Comparison of ENCODE assay signal across 23 cellular contexts in the genomic region with DNA sequence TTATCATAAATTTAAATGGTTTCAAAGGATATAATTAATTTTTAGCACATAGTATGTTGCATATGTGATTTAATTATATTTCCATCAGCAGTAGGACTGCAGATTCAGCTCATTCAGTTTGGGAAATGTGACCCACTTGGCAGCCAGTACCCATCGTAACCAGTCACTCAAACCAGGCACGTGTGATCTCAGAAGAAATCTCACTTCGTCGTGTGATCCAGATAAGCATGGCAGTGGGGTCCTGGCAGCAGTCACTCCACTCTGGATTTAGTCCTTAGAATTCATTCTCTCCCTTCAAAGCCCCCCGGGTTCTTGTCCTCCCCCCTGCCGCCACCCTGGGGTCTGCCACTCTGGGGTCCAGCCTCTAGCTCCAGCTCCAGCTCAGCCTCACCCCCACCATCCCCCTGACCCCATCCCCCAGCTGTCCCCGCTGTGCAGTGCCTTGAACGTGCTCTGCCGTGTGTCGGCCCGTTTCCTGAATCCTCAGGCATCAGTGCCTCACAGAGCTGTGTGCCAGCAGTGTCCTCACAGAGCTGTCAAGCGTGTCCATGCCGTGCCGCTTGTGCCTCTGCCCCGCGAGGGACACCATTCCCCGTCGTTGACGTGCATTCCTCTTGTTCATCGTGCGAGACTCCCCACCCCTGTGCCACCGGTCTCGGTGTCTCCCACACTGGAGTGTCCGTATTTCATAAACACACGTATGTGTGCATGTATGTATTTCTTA.
"Had no signal": no experiment of that assay in that cellular context is flagged by ENCODE, and none has a peak within 500 bp of the region (broad histone marks: within the 10 kb centered on the region; RNA-seq: fewer than 3 reads in every experiment).

No MANE protein-coding gene starts in this region.

- ATAC-seq: activated CD8-positive, alpha-beta memory T cell treated with anti-CD3 and anti-CD28 coated beads, Interleukin-2, amount 10 ng/mL, durations not matched to agents 7 days and 5 days; activated CD8-positive, alpha-beta T cell treated with anti-CD3 and anti-CD28 coated beads for 36 hours had no signal

- H3K4me3 ChIP-seq: right lobe of liver, skin epidermis had no signal

- H3K9me3 ChIP-seq: right lobe of liver had no signal

- H3K4me3 Mint-ChIP-seq: activated CD4-positive, alpha-beta T cell treated with anti-CD3 and anti-CD28 coated beads, Interleukin-2, amount 10 ng/mL, durations not matched to agents 7 days and 5 days; activated CD8-positive, alpha-beta memory T cell treated with anti-CD3 and anti-CD28 coated beads, Interleukin-2, amount 10 ng/mL, durations not matched to agents 7 days and 5 days; activated CD8-positive, alpha-beta T cell treated with anti-CD3 and anti-CD28 coated beads for 36 hours; activated naive CD4-positive, alpha-beta T cell treated with anti-CD3 and anti-CD28 coated beads, Interleukin-2, amount 10 ng/mL, durations not matched to agents 7 days and 5 days; nephron; type B pancreatic cell had no signal

- H3K27me3 ChIP-seq: right lobe of liver had no signal

- DNase-seq: activated CD4-positive, alpha-beta T cell treated with anti-CD3 and anti-CD28 coated beads, Interleukin-2, amount 10 ng/mL, durations not matched to agents 7 days and 5 days; activated CD4-positive, CD25-positive, alpha-beta regulatory T cell treated with anti-CD3 and anti-CD28 coated beads, Interleukin-2, amount 50 U/mL, for 72 hours; activated CD8-positive, alpha-beta memory T cell treated with anti-CD3 and anti-CD28 coated beads, Interleukin-2, amount 10 ng/mL, durations not matched to agents 7 days and 5 days; activated CD8-positive, alpha-beta T cell treated with anti-CD3 and anti-CD28 coated beads for 36 hours; activated effector memory CD4-positive, alpha-beta T cell treated with anti-CD3 and anti-CD28 coated beads, Interleukin-2, amount 50 U/mL, for 16 hours; activated naive CD4-positive, alpha-beta T cell treated with anti-CD3 and anti-CD28 coated beads, Interleukin-2, amount 10 ng/mL, durations not matched to agents 7 days and 5 days; activated T-cell treated with anti-CD3 and anti-CD28 coated beads for 4 hours; amygdala; cerebellar nuclear complex; cortex of kidney; erythroblast; foreskin fibroblast; hypothalamus; left cardiac atrium; mesenchymal stem cell; right lobe of liver; stimulated activated CD4-positive, alpha-beta T cell treated with anti-CD3 and anti-CD28 coated beads, Interleukin-1b, Interleukin-23, amount 100 ng/mL, for 48 hours; T-helper 1 cell; WERI-Rb-1 had no signal

- H3K27ac Mint-ChIP-seq: activated CD4-positive, alpha-beta T cell treated with anti-CD3 and anti-CD28 coated beads, Interleukin-2, amount 10 ng/mL, durations not matched to agents 7 days and 5 days; activated CD8-positive, alpha-beta memory T cell treated with anti-CD3 and anti-CD28 coated beads, Interleukin-2, amount 10 ng/mL, durations not matched to agents 7 days and 5 days; activated CD8-positive, alpha-beta T cell treated with anti-CD3 and anti-CD28 coated beads for 36 hours; activated naive CD4-positive, alpha-beta T cell treated with anti-CD3 and anti-CD28 coated beads, Interleukin-2, amount 10 ng/mL, durations not matched to agents 7 days and 5 days; nephron; type B pancreatic cell had no signal

- H3K9me3 Mint-ChIP-seq: activated CD4-positive, alpha-beta T cell treated with anti-CD3 and anti-CD28 coated beads, Interleukin-2, amount 10 ng/mL, durations not matched to agents 7 days and 5 days; activated CD8-positive, alpha-beta T cell treated with anti-CD3 and anti-CD28 coated beads for 36 hours; activated naive CD4-positive, alpha-beta T cell treated with anti-CD3 and anti-CD28 coated beads, Interleukin-2, amount 10 ng/mL, durations not matched to agents 7 days and 5 days; nephron; type B pancreatic cell had no signal

- H3K27ac ChIP-seq: parathyroid adenoma, right lobe of liver, skin epidermis, WERI-Rb-1 had no signal

- H3K4me1 ChIP-seq: parathyroid adenoma, right lobe of liver had no signal

- H3K27me3 Mint-ChIP-seq: activated CD4-positive, alpha-beta T cell treated with anti-CD3 and anti-CD28 coated beads, Interleukin-2, amount 10 ng/mL, durations not matched to agents 7 days and 5 days; activated CD8-positive, alpha-beta memory T cell treated with anti-CD3 and anti-CD28 coated beads, Interleukin-2, amount 10 ng/mL, durations not matched to agents 7 days and 5 days; activated CD8-positive, alpha-beta T cell treated with anti-CD3 and anti-CD28 coated beads for 36 hours; activated naive CD4-positive, alpha-beta T cell treated with anti-CD3 and anti-CD28 coated beads, Interleukin-2, amount 10 ng/mL, durations not matched to agents 7 days and 5 days; type B pancreatic cell had no signal

- H3K4me1 Mint-ChIP-seq: activated CD4-positive, alpha-beta T cell treated with anti-CD3 and anti-CD28 coated beads, Interleukin-2, amount 10 ng/mL, durations not matched to agents 7 days and 5 days; activated CD8-positive, alpha-beta memory T cell treated with anti-CD3 and anti-CD28 coated beads, Interleukin-2, amount 10 ng/mL, durations not matched to agents 7 days and 5 days; activated naive CD4-positive, alpha-beta T cell treated with anti-CD3 and anti-CD28 coated beads, Interleukin-2, amount 10 ng/mL, durations not matched to agents 7 days and 5 days; nephron had no signal
